In genomic region chr10:133315847-133316246, GRCh38 we compare ENCODE assay signal across 1 cellular context.
TF ChIP-seq lines count a peak whose summit lies in the region.

No MANE protein-coding gene starts in this region.

TF ChIP-seq in HCT116, 20 proteins besides CTCF, POLR2A, EP300 and RAD21 (continued from another document):
- TF ChIP-seq, protein P1, sequence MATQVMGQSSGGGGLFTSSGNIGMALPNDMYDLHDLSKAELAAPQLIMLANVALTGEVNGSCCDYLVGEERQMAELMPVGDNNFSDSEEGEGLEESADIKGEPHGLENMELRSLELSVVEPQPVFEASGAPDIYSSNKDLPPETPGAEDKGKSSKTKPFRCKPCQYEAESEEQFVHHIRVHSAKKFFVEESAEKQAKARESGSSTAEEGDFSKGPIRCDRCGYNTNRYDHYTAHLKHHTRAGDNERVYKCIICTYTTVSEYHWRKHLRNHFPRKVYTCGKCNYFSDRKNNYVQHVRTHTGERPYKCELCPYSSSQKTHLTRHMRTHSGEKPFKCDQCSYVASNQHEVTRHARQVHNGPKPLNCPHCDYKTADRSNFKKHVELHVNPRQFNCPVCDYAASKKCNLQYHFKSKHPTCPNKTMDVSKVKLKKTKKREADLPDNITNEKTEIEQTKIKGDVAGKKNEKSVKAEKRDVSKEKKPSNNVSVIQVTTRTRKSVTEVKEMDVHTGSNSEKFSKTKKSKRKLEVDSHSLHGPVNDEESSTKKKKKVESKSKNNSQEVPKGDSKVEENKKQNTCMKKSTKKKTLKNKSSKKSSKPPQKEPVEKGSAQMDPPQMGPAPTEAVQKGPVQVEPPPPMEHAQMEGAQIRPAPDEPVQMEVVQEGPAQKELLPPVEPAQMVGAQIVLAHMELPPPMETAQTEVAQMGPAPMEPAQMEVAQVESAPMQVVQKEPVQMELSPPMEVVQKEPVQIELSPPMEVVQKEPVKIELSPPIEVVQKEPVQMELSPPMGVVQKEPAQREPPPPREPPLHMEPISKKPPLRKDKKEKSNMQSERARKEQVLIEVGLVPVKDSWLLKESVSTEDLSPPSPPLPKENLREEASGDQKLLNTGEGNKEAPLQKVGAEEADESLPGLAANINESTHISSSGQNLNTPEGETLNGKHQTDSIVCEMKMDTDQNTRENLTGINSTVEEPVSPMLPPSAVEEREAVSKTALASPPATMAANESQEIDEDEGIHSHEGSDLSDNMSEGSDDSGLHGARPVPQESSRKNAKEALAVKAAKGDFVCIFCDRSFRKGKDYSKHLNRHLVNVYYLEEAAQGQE (IDR thresholded peaks at IDR 0.05; ENCODE audit: low read depth) = no peak
- no peak for TF ChIP-seq YY1 (IDR thresholded peaks at IDR 0.05; ENCODE audit: extremely low read depth, insufficient replicate concordance, low read depth, low read length)
- no peak for TF ChIP-seq EGR1 (IDR thresholded peaks at IDR 0.05; ENCODE audit: low read depth)
- TF ChIP-seq SRF (IDR thresholded peaks at IDR 0.05; ENCODE audit: low read depth) = no peak
